Comparison of ENCODE assay signal across 1 cellular context in genomic region chr13:65677906-65678305, GRCh38.
A peak's percentile ranks its signal among the peaks of the same experiment; 100 is the strongest.
TF ChIP-seq lines count a peak whose summit lies in the region.

No MANE protein-coding gene starts in this region.

TF ChIP-seq in HepG2, 621 proteins besides CTCF, POLR2A, EP300 and RAD21 (continued from another document):
- no peak for TF ChIP-seq MXD1 (CRISPR knock-in tag; IDR thresholded peaks at IDR 0.05)
- TF ChIP-seq KDM2A (CRISPR knock-in tag; IDR thresholded peaks at IDR 0.05; ENCODE audit: borderline replicate concordance, low read depth) = no peak
- no peak for TF ChIP-seq ZNF703 (CRISPR knock-in tag; IDR thresholded peaks at IDR 0.05; ENCODE audit: borderline replicate concordance)
- TF ChIP-seq ZNF543 (CRISPR knock-in tag; IDR thresholded peaks at IDR 0.05) = no peak
- TF ChIP-seq ATF4 (CRISPR knock-in tag; IDR thresholded peaks at IDR 0.05) = peak in 1 of 2 experiments; percentile 61; a peak in 2 of 4 replicates
- TF ChIP-seq GMEB2 (CRISPR knock-in tag; IDR thresholded peaks at IDR 0.05; ENCODE audit: low read depth) = no peak
- TF ChIP-seq POLR2G (IDR thresholded peaks at IDR 0.05; ENCODE audit: low read depth, low read length) = no peak
- TF ChIP-seq ELF4 (CRISPR knock-in tag; IDR thresholded peaks at IDR 0.05; ENCODE audit: borderline replicate concordance) = no peak
- no peak for TF ChIP-seq ZNF549 (CRISPR knock-in tag; IDR thresholded peaks at IDR 0.05)
TF ChIP-seq in HepG2: peak in this region for 2.
